7 cellular contexts compared by ENCODE assay signal in genomic region chr3:76776927-76777326, GRCh38.
"Had no signal": no experiment of that assay in that cellular context is flagged by ENCODE, and none has a peak within 500 bp of the region (broad histone marks: within the 10 kb centered on the region; RNA-seq: fewer than 3 reads in every experiment).

No MANE protein-coding gene starts in this region.

- H3K36me3 Mint-ChIP-seq: IgD-negative memory B cell had no signal

- ATAC-seq: HCT116, HepG2 had no signal

- H3K4me3 Mint-ChIP-seq: HFFc6, IgD-negative memory B cell had no signal

- DNase-seq: GOT3, H7, HFFc6, KBM-7 had no signal

- FAIRE-seq: HepG2 had no signal

- H3K4me1 Mint-ChIP-seq: IgD-negative memory B cell had no signal

- H3K27me3 Mint-ChIP-seq: IgD-negative memory B cell had no signal

- H3K27ac Mint-ChIP-seq: HFFc6, IgD-negative memory B cell had no signal
